Comparison of ENCODE assay signal across 8 cellular contexts in genomic region chr1:150877220-150877516, GRCh38. TPM values are rescaled to one million over a fixed set of nuclear protein-coding genes. Genes with fewer than 3 reads are reported as not detected.
DNase-seq lines count a peak whose midpoint lies in the region; ATAC-seq and TF ChIP-seq lines count a peak whose summit lies in the region.

No MANE protein-coding gene starts in this region.

- no peaks in the 10 kb centered on the region for H3K27me3 ChIP-seq in iPS-20b (ENCODE audit: insufficient read depth, low read length)
- no peaks in the 10 kb centered on the region for H3K27me3 ChIP-seq in subcutaneous abdominal adipose tissue (ENCODE audit: control insufficient read depth in 5 of 5, insufficient read depth in 4 of 5, low read length in 5 of 5)

- H3K4me3 ChIP-seq in iPS-20b (ENCODE audit: low read length), result peak overlapping the region; percentile 90; the same call in 1 of the 2 replicates
- H3K4me3 ChIP-seq in subcutaneous abdominal adipose tissue (ENCODE audit: low read depth in 1 of 5, low read length in 5 of 5), result peak overlapping the region; percentile 41 to 88 (median 59)

- no peak for DNase-seq in activated CD4-positive, alpha-beta T cell treated with anti-CD3 and anti-CD28 coated beads for 36 hours
- DNase-seq in activated CD4-positive, alpha-beta T cell treated with anti-CD3 and anti-CD28 coated beads, Interleukin-2, amount 50 U/mL, for 48 hours, result no peak
- DNase-seq in NCI-H1436 treated with DMSO at 0.1 percent for 48 hours (lab: John Stamatoyannopoulos, UW), result no peak
- DNase-seq in NCI-H1694 (lab: John Stamatoyannopoulos, UW), result no peak
- no peak for DNase-seq in activated CD8-positive, alpha-beta memory T cell treated with anti-CD3 and anti-CD28 coated beads, Interleukin-2, amount 50 U/mL, for 4 hours

- peaks cover 14% of the 10 kb centered on the region for H3K36me3 Mint-ChIP-seq in activated CD4-positive, alpha-beta T cell treated with anti-CD3 and anti-CD28 coated beads for 36 hours (ENCODE audit: low read depth)

- no peaks in the 10 kb centered on the region for H3K27me3 Mint-ChIP-seq in activated CD4-positive, alpha-beta T cell treated with anti-CD3 and anti-CD28 coated beads for 36 hours

- H3K36me3 ChIP-seq in iPS-20b (ENCODE audit: insufficient read depth, low read depth, low read length) (peaks cover 6% of the 10 kb centered on the region; the same call in 1 of the 2 replicates), subcutaneous abdominal adipose tissue (ENCODE audit: control insufficient read depth in 5 of 5, insufficient read depth in 5 of 5, low read length in 5 of 5) (peaks cover 0 to 5% (median 0%) of the 10 kb centered on the region in 5 donors)

- H3K27ac ChIP-seq in VCaP (peak overlapping the region; percentile 89), iPS-20b (ENCODE audit: low read length) (peak overlapping the region; percentile 43), subcutaneous abdominal adipose tissue (ENCODE audit: low read depth, low read length) (peak overlapping the region; percentile 78)

- H3K9me3 ChIP-seq in iPS-20b (ENCODE audit: insufficient read depth, low read depth, low read length), result no peaks in the 10 kb centered on the region
- no peaks in the 10 kb centered on the region for H3K9me3 ChIP-seq in subcutaneous abdominal adipose tissue (ENCODE audit: control insufficient read depth in 5 of 5, low read length in 5 of 5)

- no peaks in the 10 kb centered on the region for H3K9me3 Mint-ChIP-seq in activated CD4-positive, alpha-beta T cell treated with anti-CD3 and anti-CD28 coated beads for 36 hours (ENCODE audit: low read depth)

- CTCF ChIA-PET in activated CD4-positive, alpha-beta T cell treated with anti-CD3 and anti-CD28 coated beads for 36 hours (lab: Charles Lee), result no interaction called here

- POLR2A ChIA-PET in activated CD4-positive, alpha-beta T cell treated with anti-CD3 and anti-CD28 coated beads for 36 hours (lab: Charles Lee), result interaction anchor here (0.6 kb wide), 1 partner anchor 690 kb away, joined by 7 read pairs; no protein-coding TSS in a partner anchor

- intact Hi-C loops in activated CD4-positive, alpha-beta T cell treated with anti-CD3 and anti-CD28 coated beads for 36 hours (cut with DNase I, micrococcal nuclease), result loop anchor here (2.0 to 5.0 kb wide), 6 partner anchors 35 to 642 kb away; partner anchors contain the start of genes GABPB2 (in 1 of the 2) and TNFAIP8L2 (in 1 of the 2)

- H3K4me3 Mint-ChIP-seq in activated CD4-positive, alpha-beta T cell treated with anti-CD3 and anti-CD28 coated beads for 36 hours, result peak overlapping the region; percentile 88

- peaks cover 25% of the 10 kb centered on the region for H3K4me1 Mint-ChIP-seq in activated CD4-positive, alpha-beta T cell treated with anti-CD3 and anti-CD28 coated beads for 36 hours

- no peak for ATAC-seq in activated CD4-positive, alpha-beta T cell treated with anti-CD3 and anti-CD28 coated beads for 36 hours

- peak overlapping the region; percentile 83 for H3K27ac Mint-ChIP-seq in activated CD4-positive, alpha-beta T cell treated with anti-CD3 and anti-CD28 coated beads for 36 hours

- H3K9ac ChIP-seq in iPS-20b (ENCODE audit: low read depth, low read length) (peak overlapping the region; percentile 48; the same call in 1 of the 2 replicates), subcutaneous abdominal adipose tissue (ENCODE audit: low read length in 5 of 5) (peak overlapping the region in 3 of 5 donors; percentile 64 to 67 (median 66))

- peaks cover 6% of the 10 kb centered on the region; the same call in 1 of the 2 replicates for H3K4me1 ChIP-seq in iPS-20b (ENCODE audit: insufficient read depth, low read length)
- H3K4me1 ChIP-seq in subcutaneous abdominal adipose tissue (ENCODE audit: control insufficient read depth in 5 of 5, insufficient read depth in 5 of 5, low read length in 5 of 5), result peaks cover 2 to 42% (median 23%) of the 10 kb centered on the region in 5 donors

- TF ChIP-seq CTCF in VCaP (conservative IDR thresholded peaks at IDR 0.05), result no peak

RNA-seq across cellular contexts. Expression of gene ARNT, which starts 0.8 kb away (rescaled TPM):
- total RNA-seq in activated CD4-positive, alpha-beta T cell treated with anti-CD3 and anti-CD28 coated beads for 36 hours, result 10 to 100 TPM; 30.4 to 35.6 TPM

RNA-seq across cellular contexts. Expression of gene CTXND2, which starts 9.8 kb away (rescaled TPM):
- not detected for total RNA-seq in activated CD4-positive, alpha-beta T cell treated with anti-CD3 and anti-CD28 coated beads for 36 hours

RNA-seq across cellular contexts. Expression of gene SETDB1, which starts 49.0 kb away (rescaled TPM):
- total RNA-seq in activated CD4-positive, alpha-beta T cell treated with anti-CD3 and anti-CD28 coated beads for 36 hours, result 10 to 100 TPM; 48.8 to 52.7 TPM
